20 cellular contexts compared by ENCODE assay signal in genomic region chr1:222326004-222326709, GRCh38.
"Had no signal": no experiment of that assay in that cellular context is flagged by ENCODE, and none has a peak within 500 bp of the region (broad histone marks: within the 10 kb centered on the region; RNA-seq: fewer than 3 reads in every experiment).

No MANE protein-coding gene starts in this region.

- H3K36me3 ChIP-seq: heart right ventricle, lower lobe of right lung, upper lobe of left lung had no signal

- H3K27me3 Mint-ChIP-seq: stimulated activated naive B cell treated with anti-CD40 and anti-IgM and Interleukin-4, amounts not matched to agents 10 μg/mL and 1 μg/mL and 100 μg/mL, for 72 hours; T-helper 17 cell had no signal

- H3K27ac ChIP-seq: body of pancreas, epithelial cell of prostate, heart right ventricle, lower lobe of right lung, upper lobe of left lung had no signal

- H3K4me3 ChIP-seq: body of pancreas, heart right ventricle, lower lobe of right lung, upper lobe of left lung had no signal

- DNase-seq: activated CD4-positive, alpha-beta T cell treated with anti-CD3 and anti-CD28 coated beads, Interleukin-2, amount 50 U/mL, for 48 hours; activated CD8-positive, alpha-beta memory T cell treated with anti-CD3 and anti-CD28 coated beads, Interleukin-2, amount 50 U/mL, for 48 hours; activated effector memory CD4-positive, alpha-beta T cell treated with anti-CD3 and anti-CD28 coated beads, Interleukin-2, amount 50 U/mL, for 16 hours; activated naive CD4-positive, alpha-beta T cell treated with anti-CD3 and anti-CD28 coated beads, Interleukin-2, amount 50 U/mL, for 16 hours; activated T-cell treated with anti-CD3 and anti-CD28 coated beads, Interleukin-2, amount 50 U/mL, for 48 hours; anterior cingulate cortex; body of pancreas; heart right ventricle; lower lobe of right lung; mesendoderm; naive B cell; posterior cingulate gyrus; stimulated activated CD4-positive, alpha-beta T cell treated with anti-CD3 and anti-CD28 coated beads, Interleukin-2, amount 100 ng/mL, for 24 hours; stimulated activated naive B cell treated with anti-CD40 and anti-IgM and Interleukin-4, amounts not matched to agents 10 μg/mL and 1 μg/mL and 100 μg/mL, for 72 hours; SW 1271; T-helper 17 cell; upper lobe of left lung had no signal

- H3K36me3 Mint-ChIP-seq: naive B cell; stimulated activated naive B cell treated with anti-CD40 and anti-IgM and Interleukin-4, amounts not matched to agents 10 μg/mL and 1 μg/mL and 100 μg/mL, for 72 hours had no signal

- H3K4me3 Mint-ChIP-seq: neural crest cell; stimulated activated naive B cell treated with anti-CD40 and anti-IgM and Interleukin-4, amounts not matched to agents 10 μg/mL and 1 μg/mL and 100 μg/mL, for 72 hours; T-helper 17 cell had no signal

- H3K27ac Mint-ChIP-seq: naive B cell; stimulated activated naive B cell treated with anti-CD40 and anti-IgM and Interleukin-4, amounts not matched to agents 10 μg/mL and 1 μg/mL and 100 μg/mL, for 72 hours; T-helper 17 cell had no signal

- H3K4me1 Mint-ChIP-seq: naive B cell; neural crest cell; stimulated activated naive B cell treated with anti-CD40 and anti-IgM and Interleukin-4, amounts not matched to agents 10 μg/mL and 1 μg/mL and 100 μg/mL, for 72 hours; T-helper 17 cell had no signal

- H3K27me3 ChIP-seq: body of pancreas, heart right ventricle, upper lobe of left lung had no signal

- ATAC-seq: body of pancreas; heart right ventricle; lower lobe of right lung; sciatic nerve; stimulated activated naive B cell treated with anti-CD40 and anti-IgM and Interleukin-4, amounts not matched to agents 10 μg/mL and 1 μg/mL and 100 μg/mL, for 72 hours; T-helper 17 cell had no signal

- H3K9me3 ChIP-seq: body of pancreas, lower lobe of right lung, upper lobe of left lung had no signal

- H3K4me1 ChIP-seq: body of pancreas, heart right ventricle, lower lobe of right lung, upper lobe of left lung had no signal

- H3K9me3 Mint-ChIP-seq: stimulated activated naive B cell treated with anti-CD40 and anti-IgM and Interleukin-4, amounts not matched to agents 10 μg/mL and 1 μg/mL and 100 μg/mL, for 72 hours had no signal
